8 cellular contexts compared by ENCODE assay signal in the genomic region with DNA sequence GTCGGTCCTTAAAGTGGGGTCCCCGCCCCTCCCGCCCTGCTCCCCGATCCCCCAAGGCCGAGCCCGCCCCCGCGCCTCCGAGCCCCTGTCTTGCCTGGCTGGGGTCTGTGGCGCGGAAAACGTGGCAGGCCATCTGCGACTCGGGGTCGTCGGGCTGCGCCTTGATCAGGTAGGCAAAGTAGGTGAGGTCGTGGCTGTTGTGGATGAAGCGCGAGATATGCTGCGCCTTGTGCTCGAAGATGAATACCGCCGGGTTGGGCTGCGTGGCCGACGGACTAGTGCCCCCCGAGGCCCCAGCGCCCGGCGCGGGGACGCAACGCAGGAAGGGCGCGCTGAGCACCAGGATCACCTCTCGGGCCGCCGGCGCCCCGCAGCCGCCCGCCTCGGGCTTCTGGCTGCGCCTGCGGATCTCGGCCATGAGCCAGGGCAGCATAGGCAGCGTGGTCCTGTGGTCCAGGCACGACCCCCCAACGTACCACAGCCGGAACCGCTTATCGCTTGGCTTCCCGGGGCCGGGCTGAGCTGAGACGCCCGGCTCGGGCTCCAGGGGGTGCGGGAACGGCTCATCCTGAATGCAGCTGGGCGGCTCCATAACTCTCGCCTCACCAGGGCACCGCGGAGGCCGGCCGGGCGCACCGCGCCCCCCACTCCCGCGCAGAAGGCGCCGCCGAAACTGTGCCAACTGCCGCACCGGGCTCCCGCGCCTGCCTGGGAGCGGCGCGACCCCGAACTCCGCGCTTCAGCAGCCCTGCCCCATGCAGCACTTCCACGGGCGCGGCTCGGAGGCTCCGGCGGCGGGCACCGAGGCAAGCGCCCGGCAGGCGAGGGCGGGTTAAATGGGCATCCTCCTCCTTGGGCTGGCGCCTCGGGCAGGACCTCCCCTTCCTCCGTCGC. TPM values are rescaled to one million over a fixed set of nuclear protein-coding genes. Genes with fewer than 3 reads are reported as not detected.
DNase-seq lines count a peak whose midpoint lies in the region; ATAC-seq and TF ChIP-seq lines count a peak whose summit lies in the region.

No MANE protein-coding gene starts in this region.

- H3K9me3 Mint-ChIP-seq in T-helper 2 cell treated with Interferon-gamma antibody and Interleukin-4, amounts not matched to agents 5 μg/mL and 100 μg/mL, for 36 hours: no peaks in the 10 kb centered on the region

- no peaks in the 10 kb centered on the region for H3K36me3 ChIP-seq in right lobe of liver

- WGBS in right lobe of liver (ENCODE audit: insufficient coverage, low coverage, low lambda C conversion rate, missing lambda C conversion rate): no CpG with 5 or more reads among the region's 100 CpGs

- H3K4me3 Mint-ChIP-seq in T-helper 2 cell treated with Interferon-gamma antibody and Interleukin-4, amounts not matched to agents 5 μg/mL and 100 μg/mL, for 36 hours: peak overlapping the region; percentile 76

- H3K36me3 Mint-ChIP-seq in T-helper 2 cell treated with Interferon-gamma antibody and Interleukin-4, amounts not matched to agents 5 μg/mL and 100 μg/mL, for 36 hours (ENCODE audit: low read depth): no peaks in the 10 kb centered on the region

- no peak for TF ChIP-seq POLR2A in right lobe of liver (IDR thresholded peaks at IDR 0.05)

- no peaks in the 10 kb centered on the region for H3K9me3 ChIP-seq in right lobe of liver

- peaks cover 0 to 9% (median 0%) of the 10 kb centered on the region in 4 donors for H3K4me1 ChIP-seq in right lobe of liver

- peak overlapping the region; percentile 10 for H3K27ac ChIP-seq in cingulate gyrus (ENCODE audit: low read depth, low read length)
- peak overlapping the region; percentile 43 to 79 (median 78) for H3K27ac ChIP-seq in right lobe of liver

- DNase-seq in ELR (ENCODE audit: low read depth) (peak; percentile 53), HK-2 (ENCODE audit: unreplicated experiment) (peak; percentile 48), right lobe of liver (peak; percentile 53 to 61 (median 54)), NCI-H1048 (lab: John Stamatoyannopoulos, UW) (no peak)
- peak; percentile 23 for DNase-seq in T-helper 2 cell treated with Interferon-gamma antibody and Interleukin-4, amounts not matched to agents 5 μg/mL and 100 μg/mL, for 36 hours (ENCODE audit: low spot score)
- DNase-seq in stimulated activated naive CD8-positive, alpha-beta T cell treated with anti-CD3 and anti-CD28 coated beads, Interleukin-15, Interleukin-2, amounts not matched to agents 100 U/mL and 50 U/mL, for 24 hours: peak; percentile 48

- intact Hi-C loops in right lobe of liver (cut with DNase I): loop anchor here (10.0 kb wide), 2 partner anchors 63 to 107 kb away; partner anchors contain the start of gene UCHL3 (in 1 of the 2)

- H3K27me3 Mint-ChIP-seq in T-helper 2 cell treated with Interferon-gamma antibody and Interleukin-4, amounts not matched to agents 5 μg/mL and 100 μg/mL, for 36 hours (ENCODE audit: low read depth): peaks cover 64% of the 10 kb centered on the region

- H3K27me3 ChIP-seq in right lobe of liver: no peaks in the 10 kb centered on the region

- peak overlapping the region; percentile 92 to 93 (median 92) for H3K4me3 ChIP-seq in right lobe of liver

- TF ChIP-seq CTCF in right lobe of liver (IDR thresholded peaks at IDR 0.05): no peak

- ATAC-seq in GM21423 (IDR thresholded peaks at IDR 0.05; ENCODE audit: unreplicated experiment) (peak; percentile 23), right lobe of liver (peak; percentile 23 to 50 (median 38))
- ATAC-seq in stimulated activated naive CD8-positive, alpha-beta T cell treated with anti-CD3 and anti-CD28 coated beads, Interleukin-15, Interleukin-2, amounts not matched to agents 100 U/mL and 50 U/mL, for 24 hours: peak; percentile 16

- H3K27ac Mint-ChIP-seq in T-helper 2 cell treated with Interferon-gamma antibody and Interleukin-4, amounts not matched to agents 5 μg/mL and 100 μg/mL, for 36 hours: no peak overlapping the region

- peaks cover 13% of the 10 kb centered on the region for H3K4me1 Mint-ChIP-seq in T-helper 2 cell treated with Interferon-gamma antibody and Interleukin-4, amounts not matched to agents 5 μg/mL and 100 μg/mL, for 36 hours (ENCODE audit: low read depth)

RNA-seq across cellular contexts. Expression of gene TBC1D4, which starts 0.5 kb away (rescaled TPM):
- 10 to 100 TPM in 4 of 6 experiments, 1 to 10 TPM in 2; 7.7 to 18.6 (median 10.3) TPM for total RNA-seq in right lobe of liver

RNA-seq across cellular contexts. Expression of gene COMMD6, which starts 56.2 kb away (rescaled TPM):
- total RNA-seq in right lobe of liver: 10 to 100 TPM; 35.0 to 86.1 (median 58.2) TPM
